Comparison of ENCODE assay signal across 1 cellular context in genomic region chr5:131008329-131008728, GRCh38.
TF ChIP-seq lines count a peak whose summit lies in the region.

No MANE protein-coding gene starts in this region.

TF ChIP-seq in K562, 482 proteins besides CTCF, POLR2A, EP300 and RAD21 (continued from another document):
- TF ChIP-seq L3MBTL2 (IDR thresholded peaks at IDR 0.05): no peak
- TF ChIP-seq, protein P1, sequence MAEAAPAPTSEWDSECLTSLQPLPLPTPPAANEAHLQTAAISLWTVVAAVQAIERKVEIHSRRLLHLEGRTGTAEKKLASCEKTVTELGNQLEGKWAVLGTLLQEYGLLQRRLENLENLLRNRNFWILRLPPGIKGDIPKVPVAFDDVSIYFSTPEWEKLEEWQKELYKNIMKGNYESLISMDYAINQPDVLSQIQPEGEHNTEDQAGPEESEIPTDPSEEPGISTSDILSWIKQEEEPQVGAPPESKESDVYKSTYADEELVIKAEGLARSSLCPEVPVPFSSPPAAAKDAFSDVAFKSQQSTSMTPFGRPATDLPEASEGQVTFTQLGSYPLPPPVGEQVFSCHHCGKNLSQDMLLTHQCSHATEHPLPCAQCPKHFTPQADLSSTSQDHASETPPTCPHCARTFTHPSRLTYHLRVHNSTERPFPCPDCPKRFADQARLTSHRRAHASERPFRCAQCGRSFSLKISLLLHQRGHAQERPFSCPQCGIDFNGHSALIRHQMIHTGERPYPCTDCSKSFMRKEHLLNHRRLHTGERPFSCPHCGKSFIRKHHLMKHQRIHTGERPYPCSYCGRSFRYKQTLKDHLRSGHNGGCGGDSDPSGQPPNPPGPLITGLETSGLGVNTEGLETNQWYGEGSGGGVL (CRISPR knock-in tag; IDR thresholded peaks at IDR 0.05): no peak
- no peak for TF ChIP-seq CCNT2 (IDR thresholded peaks at IDR 0.05; ENCODE audit: borderline replicate concordance, extremely low read depth, insufficient read length, low read depth, low read length)
- TF ChIP-seq ZNF311 (CRISPR knock-in tag; IDR thresholded peaks at IDR 0.05): no peak
- no peak for TF ChIP-seq ZBTB5 (IDR thresholded peaks at IDR 0.05)
- TF ChIP-seq NCOA6 (IDR thresholded peaks at IDR 0.05): no peak
- no peak for TF ChIP-seq ZNF609 (CRISPR knock-in tag; IDR thresholded peaks at IDR 0.05; ENCODE audit: borderline replicate concordance)
- TF ChIP-seq RCOR1 (IDR thresholded peaks at IDR 0.05; ENCODE audit: borderline replicate concordance in 1 of 2, low read depth in 2 of 2, low read length in 2 of 2): no peak
- no peak for TF ChIP-seq KDM4B (IDR thresholded peaks at IDR 0.05; ENCODE audit: borderline replicate concordance in 2 of 2, low read depth in 1 of 2)
